Comparison of ENCODE assay signal across 9 cellular contexts in the genomic region with DNA sequence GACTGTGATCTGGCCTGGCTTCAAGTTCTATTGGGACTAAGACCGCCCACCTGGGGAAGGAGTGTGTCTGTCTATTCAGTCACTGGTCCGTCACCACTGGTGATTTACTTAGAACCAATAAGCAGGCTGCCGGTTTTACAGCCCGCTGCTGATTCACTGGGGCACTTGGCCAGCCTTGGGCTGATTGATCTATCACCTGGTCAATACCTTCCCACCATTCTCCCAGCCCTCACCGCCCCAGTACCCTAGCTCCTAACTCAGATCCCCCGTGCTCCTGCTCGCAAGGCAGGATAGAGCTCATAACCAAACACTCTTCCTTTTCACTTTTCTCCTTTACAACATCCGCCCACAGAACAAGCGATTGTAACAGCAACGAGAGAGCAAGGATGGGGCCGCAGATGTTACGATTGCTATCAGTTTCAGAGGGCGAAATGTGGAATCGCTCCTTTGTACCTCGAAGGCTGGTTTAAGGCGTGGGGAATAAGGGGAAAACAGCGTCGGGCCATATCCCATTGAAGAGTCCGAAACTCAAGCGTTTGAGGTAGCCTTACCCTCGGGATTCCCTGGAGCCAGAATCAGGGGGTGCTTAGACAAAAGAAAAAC. TPM values are rescaled to one million over a fixed set of nuclear protein-coding genes. Genes with fewer than 3 reads are reported as not detected.
DNase-seq lines count a peak whose midpoint lies in the region; ATAC-seq and TF ChIP-seq lines count a peak whose summit lies in the region.
"Had no signal": no experiment of that assay in that cellular context is flagged by ENCODE, and none has a peak within 500 bp of the region (broad histone marks: within the 10 kb centered on the region; RNA-seq: fewer than 3 reads in every experiment).

No MANE protein-coding gene starts in this region.

- DNase-seq in Ammon's horn (ENCODE audit: low spot score) = peak; percentile 71
- DNase-seq in NCI-H460 (ENCODE audit: extremely low read depth, low read depth) = peak; percentile 71
- DNase-seq in activated CD4-positive, alpha-beta T cell treated with anti-CD3 and anti-CD28 coated beads for 48 hours = peak; percentile 86
- peak; percentile 89 to 93 (median 92) for DNase-seq in right lobe of liver
- DNase-seq in stimulated activated CD4-positive, alpha-beta T cell treated with anti-CD3 and anti-CD28 coated beads, TNF-alpha, amount 100 ng/mL, for 24 hours (ENCODE audit: low read depth in 3 of 3) = peak; percentile 45 to 73 (median 64)

- peak; percentile 65 for TF ChIP-seq POLR2A in GM19099 (IDR thresholded peaks at IDR 0.05; ENCODE audit: extremely low read depth, insufficient read length, low read depth)
- peak; percentile 58 for TF ChIP-seq POLR2A in right lobe of liver (IDR thresholded peaks at IDR 0.05)

- no peaks in the 10 kb centered on the region for H3K27me3 Mint-ChIP-seq in dendritic cell treated with granulocyte-macrophage colony-stimulating factor and Interleukin-4, amounts not matched to agents 40 ng/mL and 50 ng/mL, for 4 days

- H3K27ac ChIP-seq in right lobe of liver = peak overlapping the region; percentile 68 to 91 (median 81)

- 0% methylated on average over 21 of the region's 21 CpGs for WGBS in right lobe of liver (ENCODE audit: insufficient coverage, low coverage, low lambda C conversion rate, missing lambda C conversion rate)

- H3K4me3 Mint-ChIP-seq in dendritic cell treated with granulocyte-macrophage colony-stimulating factor and Interleukin-4, amounts not matched to agents 40 ng/mL and 50 ng/mL, for 4 days = peak overlapping the region; percentile 89

- no peaks in the 10 kb centered on the region for H3K27me3 ChIP-seq in right lobe of liver

- peak overlapping the region; percentile 68 to 80 (median 79) for H3K4me3 ChIP-seq in right lobe of liver

- TF ChIP-seq CTCF in right lobe of liver (IDR thresholded peaks at IDR 0.05) = no peak

- no peaks in the 10 kb centered on the region for H3K9me3 ChIP-seq in right lobe of liver

- peak; percentile 85 for ATAC-seq in HG03378 (IDR thresholded peaks at IDR 0.05; ENCODE audit: unreplicated experiment)
- peak; percentile 90 to 95 (median 90) for ATAC-seq in right lobe of liver

- H3K36me3 ChIP-seq in right lobe of liver = peaks cover 0 to 23% (median 14%) of the 10 kb centered on the region in 4 donors

- H3K4me1 ChIP-seq in right lobe of liver = peaks cover 0 to 6% (median 0%) of the 10 kb centered on the region in 4 donors

- H3K4me1 Mint-ChIP-seq in dendritic cell treated with granulocyte-macrophage colony-stimulating factor and Interleukin-4, amounts not matched to agents 40 ng/mL and 50 ng/mL, for 4 days (ENCODE audit: low read depth) = peaks cover 57% of the 10 kb centered on the region

- peak overlapping the region; percentile 91 for H3K27ac Mint-ChIP-seq in dendritic cell treated with granulocyte-macrophage colony-stimulating factor and Interleukin-4, amounts not matched to agents 40 ng/mL and 50 ng/mL, for 4 days

- peaks cover 36% of the 10 kb centered on the region for H3K36me3 Mint-ChIP-seq in dendritic cell treated with granulocyte-macrophage colony-stimulating factor and Interleukin-4, amounts not matched to agents 40 ng/mL and 50 ng/mL, for 4 days (ENCODE audit: low read depth)

- H3K9me3 Mint-ChIP-seq in dendritic cell treated with granulocyte-macrophage colony-stimulating factor and Interleukin-4, amounts not matched to agents 40 ng/mL and 50 ng/mL, for 4 days = no peaks in the 10 kb centered on the region

- intact Hi-C loops in dendritic cell treated with granulocyte-macrophage colony-stimulating factor and Interleukin-4, amounts not matched to agents 40 ng/mL and 50 ng/mL, for 4 days (cut with micrococcal nuclease) = loop anchor here (2.0 kb wide), 1 partner anchor 14 kb away; no protein-coding TSS in a partner anchor
- intact Hi-C loops in right lobe of liver (cut with DNase I) = no loop called here

RNA-seq across cellular contexts. Expression of a gene that starts 0.7 kb away (rescaled TPM):
- total RNA-seq in NCI-H460 (2014; rRNA removed; shearing (Covaris generic)) = 85.8 and 89.1 TPM in 2 replicates
- 159 and 188 TPM in 2 replicates for polyA plus RNA-seq in NCI-H460 (2014; cell fraction: nucleus; rRNA removed)
- 100 to 1,000 TPM in 2 of 6 experiments, 10 to 100 TPM in 4; 35.5 to 106 (median 83.4) TPM for total RNA-seq in right lobe of liver

RNA-seq across cellular contexts. Expression of a gene that starts 6.8 kb away (rescaled TPM):
- total RNA-seq in NCI-H460 (2014; rRNA removed; shearing (Covaris generic)) = not detected in 2 replicates
- 0.43 TPM in 1 of 2 replicates, not detected in the other for polyA plus RNA-seq in NCI-H460 (2014; cell fraction: nucleus; rRNA removed)
- 1 to 10 TPM in 5 of 6 experiments, under 1 TPM in 1; 0.22 to 2.4 (median 1.2) TPM for total RNA-seq in right lobe of liver
- total RNA-seq: T-helper 1 cell treated with Interleukin-12 subunit alpha and Interleukin-12 subunit beta and Interleukin-4 antibody, amounts not matched to agents 30 ng/mL and 1 ng/mL, for 36 hours had no signal

RNA-seq across cellular contexts. Expression of a gene that starts 20.5 kb away (rescaled TPM):
- total RNA-seq in NCI-H460 (2014; rRNA removed; shearing (Covaris generic)) = 47.1 and 49.3 TPM in 2 replicates
- 33.8 and 69.4 TPM in 2 replicates for polyA plus RNA-seq in NCI-H460 (2014; cell fraction: nucleus; rRNA removed)
- total RNA-seq in right lobe of liver = 10 to 100 TPM; 44.2 to 70.1 (median 54.6) TPM

Comparison
In these comparisons a context has a peak if more than half of its experiments do, and no peak if none do; other contexts are left out.
1. Peak in every context shown above with its lines: DNase-seq, ATAC-seq, H3K4me3 ChIP-seq and H3K27ac ChIP-seq.